Comparison of ENCODE assay signal across 2 cellular contexts in genomic region chr7:151597541-151597940, GRCh38.
TF ChIP-seq lines count a peak whose summit lies in the region.

No MANE protein-coding gene starts in this region.

TF ChIP-seq in A549, 52 proteins besides CTCF, POLR2A, EP300 and RAD21:
- TF ChIP-seq JUN (IDR thresholded peaks at IDR 0.05) (no peak), RARB (CRISPR knock-in tag; IDR thresholded peaks at IDR 0.05) (no peak), PBX3 (IDR thresholded peaks at IDR 0.05) (no peak)

TF ChIP-seq in IMR-90, 13 proteins besides CTCF, POLR2A, EP300 and RAD21:
- no peak for TF ChIP-seq MAZ (IDR thresholded peaks at IDR 0.05; ENCODE audit: borderline replicate concordance, low read depth, low read length)
- TF ChIP-seq CHD1 (IDR thresholded peaks at IDR 0.05; ENCODE audit: low read depth, low read length), result no peak
- TF ChIP-seq SMC3 (IDR thresholded peaks at IDR 0.05; ENCODE audit: low read depth, low read length), result no peak
- no peak for TF ChIP-seq MAFK (IDR thresholded peaks at IDR 0.05; ENCODE audit: low read depth, low read length)
- no peak for TF ChIP-seq USF2 (IDR thresholded peaks at IDR 0.05; ENCODE audit: low read depth, low read length)
- TF ChIP-seq ELK1 (IDR thresholded peaks at IDR 0.05; ENCODE audit: borderline replicate concordance, low read depth, low read length), result no peak
- TF ChIP-seq NFE2L2 (IDR thresholded peaks at IDR 0.05; ENCODE audit: low read depth, low read length), result no peak
TF ChIP-seq in IMR-90: peak in this region for 0.
